9 cellular contexts compared by ENCODE assay signal in the genomic region with DNA sequence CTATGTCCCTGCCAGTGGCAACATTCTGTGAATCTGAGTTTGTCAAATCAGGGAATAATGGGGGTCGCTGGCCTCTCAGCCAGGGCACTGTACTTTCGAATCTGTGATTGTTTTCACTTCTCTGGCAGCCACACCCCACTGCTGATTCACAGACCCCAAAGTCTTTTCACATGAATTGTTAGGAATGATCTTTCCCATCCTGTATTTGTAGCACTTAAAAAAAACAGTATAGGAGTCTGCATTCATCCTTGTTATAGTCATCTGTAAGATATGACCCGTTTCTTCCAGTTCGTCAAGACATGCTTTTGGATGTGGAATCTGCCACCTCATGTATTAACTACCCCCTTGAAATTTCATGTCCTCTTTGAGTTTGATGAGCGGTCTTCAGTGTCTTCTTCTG. TPM values are rescaled to one million over a fixed set of nuclear protein-coding genes. Genes with fewer than 3 reads are reported as not detected.
DNase-seq lines count a peak whose midpoint lies in the region; ATAC-seq, FAIRE-seq and TF ChIP-seq lines count a peak whose summit lies in the region.
"Had no signal": no experiment of that assay in that cellular context is flagged by ENCODE, and none has a peak within 500 bp of the region (broad histone marks: within the 10 kb centered on the region; RNA-seq: fewer than 3 reads in every experiment).

No MANE protein-coding gene starts in this region.

- H3K4me1 ChIP-seq in MM.1S (ENCODE audit: low read length): peaks cover 50% of the 10 kb centered on the region
- H3K4me1 ChIP-seq in ectodermal cell (ENCODE audit: control insufficient read depth, insufficient read depth, low read length): peaks cover 8% of the 10 kb centered on the region

- H3K9me2 ChIP-seq in MM.1S (replicated peaks; ENCODE audit: insufficient read depth, low read length): no peaks in the 10 kb centered on the region

- H3K27ac ChIP-seq in MM.1S (ENCODE audit: low read length) (no peak overlapping the region), ectodermal cell (ENCODE audit: insufficient read depth, low read depth, low read length, poor library complexity, severe bottlenecking) (no peak overlapping the region)

- WGBS in ectodermal cell, 2 experiments: 72% methylated on average over 5 of the region's 5 CpGs

- H3K27ac Mint-ChIP-seq in CD14-positive monocyte (peak overlapping the region; percentile 96 to 100 (median 99)), nephron (peak overlapping the region; percentile 88 to 98 (median 98))

- peaks cover 0 to 1% (median 0%) of the 10 kb centered on the region in 7 donors for H3K9me3 Mint-ChIP-seq in CD14-positive monocyte
- H3K9me3 Mint-ChIP-seq in nephron: no peaks in the 10 kb centered on the region

- H3K36me3 Mint-ChIP-seq in CD14-positive monocyte (peaks cover 43% of the 10 kb centered on the region in 2 donors), nephron (ENCODE audit: low read depth) (peaks cover 32% of the 10 kb centered on the region)

- no peak for TF ChIP-seq POLR2A in GM18505 (IDR thresholded peaks at IDR 0.05; ENCODE audit: borderline replicate concordance, extremely low read depth, insufficient read depth, insufficient read length)

- H3K4me1 Mint-ChIP-seq in CD14-positive monocyte (peaks cover 85% of the 10 kb centered on the region), nephron (peaks cover 25% of the 10 kb centered on the region)

- H3K9me3 ChIP-seq in MM.1S (replicated peaks; ENCODE audit: insufficient read depth, low read length) (no peaks in the 10 kb centered on the region), ectodermal cell (ENCODE audit: control insufficient read depth, low read length) (no peaks in the 10 kb centered on the region)

- H3F3A ChIP-seq in MM.1S (ENCODE audit: insufficient read depth, low read length): peaks cover 25% of the 10 kb centered on the region

- H3K4me3 Mint-ChIP-seq in CD14-positive monocyte (peak overlapping the region; percentile 89 to 93), nephron (peak overlapping the region; percentile 90 to 94 (median 93))

- H2AFZ ChIP-seq in MM.1S (ENCODE audit: low read length): no peak overlapping the region

- peaks cover 50% of the 10 kb centered on the region for H3K79me2 ChIP-seq in MM.1S (ENCODE audit: low read length)

- CTCF ChIA-PET in GM10248 (lab: Yijun Ruan, JAX): interaction anchor here (0.7 to 6.1 kb wide), 10 partner anchors 10 to 213 kb away, joined by 3 to 49 read pairs (median 6); no protein-coding TSS in a partner anchor

- ATAC-seq in GM19452 (IDR thresholded peaks at IDR 0.05; ENCODE audit: unreplicated experiment): no peak
- ATAC-seq in GM18505 (IDR thresholded peaks at IDR 0.05; ENCODE audit: unreplicated experiment): no peak

- peak overlapping the region; percentile 82; the same call in 1 of the 2 replicates for H3K9ac ChIP-seq in MM.1S (ENCODE audit: low read length)

- H3K4me3 ChIP-seq in MM.1S (ENCODE audit: low read length) (peak overlapping the region; percentile 79), ectodermal cell (ENCODE audit: insufficient read depth, low read depth, low read length) (peak overlapping the region; percentile 96)

- TF ChIP-seq CTCF in CD14-positive monocyte (IDR thresholded peaks at IDR 0.05) (no peak), MM.1S (IDR thresholded peaks at IDR 0.05; ENCODE audit: low read length) (no peak), nephron (IDR thresholded peaks at IDR 0.05; ENCODE audit: unreplicated experiment in 3 of 3) (no peak), GM10248 (IDR thresholded peaks at IDR 0.05; ENCODE audit: control extremely low read depth, extremely low read depth, low read depth, missing control alignments) (no peak), D721Med (IDR thresholded peaks at IDR 0.05; ENCODE audit: insufficient read depth, missing control alignments) (no peak)

- H3K36me3 ChIP-seq in MM.1S (replicated peaks; ENCODE audit: insufficient read depth, low read length): no peaks in the 10 kb centered on the region
- peaks cover 7% of the 10 kb centered on the region for H3K36me3 ChIP-seq in ectodermal cell (ENCODE audit: control insufficient read depth, insufficient read depth, low read length)

- no peaks in the 10 kb centered on the region for H3K27me3 ChIP-seq in MM.1S (replicated peaks; ENCODE audit: insufficient read depth, low read length)
- peaks cover 4% of the 10 kb centered on the region for H3K27me3 ChIP-seq in ectodermal cell (ENCODE audit: control insufficient read depth, insufficient read depth, low read length, poor library complexity, severe bottlenecking)

- no peak for FAIRE-seq in D721Med (lab: Jason Lieb, UNC)

- H3K27me3 Mint-ChIP-seq in CD14-positive monocyte (ENCODE audit: low read depth in 3 of 3) (peaks cover 0 to 1% (median 0%) of the 10 kb centered on the region in 3 donors), nephron (ENCODE audit: low read depth) (no peaks in the 10 kb centered on the region)

- POLR2A ChIA-PET in GM10248 (lab: Yijun Ruan, JAX): interaction anchor here (0.6 to 2.9 kb wide), 3 partner anchors 61 to 873 kb away, joined by 3 to 9 read pairs (median 3); a partner anchor contains a TSS

- intact Hi-C loops in CD14-positive monocyte (cut with micrococcal nuclease): no loop called here

- H3K4me2 ChIP-seq in MM.1S (ENCODE audit: low read depth, low read length): peak overlapping the region; percentile 94

- H4K20me1 ChIP-seq in MM.1S (ENCODE audit: insufficient read depth, low read length): no peaks in the 10 kb centered on the region

- DNase-seq in CD14-positive monocyte (ENCODE audit: low spot score) (no peak), MM.1S (no peak), GM10248 (ENCODE audit: extremely low spot score) (no peak), D721Med (ENCODE audit: insufficient read length, low spot score) (no peak)
- DNase-seq: stimulated activated CD4-positive, alpha-beta T cell treated with anti-CD3 and anti-CD28 coated beads, Interleukin-2, amount 100 ng/mL, for 48 hours had no signal

RNA-seq across cellular contexts. Expression of a gene that starts 0.9 kb away (rescaled TPM):
- polyA plus RNA-seq in CD14-positive monocyte: 100 to 1,000 TPM; 546 to 690 TPM
- 55.8 TPM for polyA plus RNA-seq in ectodermal cell (2013, experiment 1 of 4)
- polyA plus RNA-seq in ectodermal cell (2013, experiment 2 of 4): 65.6 TPM
- polyA plus RNA-seq in ectodermal cell (2013, experiment 3 of 4): 38.5 TPM
- polyA plus RNA-seq in ectodermal cell (2013, experiment 4 of 4): 49.0 TPM
